Comparison of ENCODE assay signal across 21 cellular contexts in the genomic region with DNA sequence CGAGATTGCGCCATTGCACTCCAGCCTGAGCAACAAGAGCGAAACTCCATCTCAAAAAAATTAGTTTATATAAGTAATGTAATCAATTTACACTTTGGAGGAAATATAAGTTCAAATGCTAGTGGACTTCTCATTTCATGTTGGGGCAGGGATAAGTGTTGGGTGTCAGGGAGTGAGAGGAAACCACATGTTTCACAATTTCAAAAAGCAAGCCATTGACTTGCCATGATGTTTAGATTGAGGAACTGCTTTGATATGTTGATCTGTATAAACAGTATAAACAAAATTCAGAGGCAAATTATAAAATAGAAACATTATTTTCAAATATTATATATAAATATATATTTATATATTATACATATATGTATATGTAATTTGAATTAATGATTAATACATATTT. TPM values are rescaled to one million over a fixed set of nuclear protein-coding genes. Genes with fewer than 3 reads are reported as not detected.
"Had no signal": no experiment of that assay in that cellular context is flagged by ENCODE, and none has a peak within 500 bp of the region (broad histone marks: within the 10 kb centered on the region; RNA-seq: fewer than 3 reads in every experiment).

No MANE protein-coding gene starts in this region.

- H3K4me3 ChIP-seq: left ventricle myocardium inferior, neural progenitor cell, smooth muscle cell, testis, vagina had no signal

- DNase-seq: activated CD4-positive, alpha-beta T cell treated with anti-CD3 and anti-CD28 coated beads for 1 hour; activated CD4-positive, alpha-beta T cell treated with anti-CD3 and anti-CD28 coated beads, Interleukin-2, amount 50 U/mL, for 1 hour; activated CD8-positive, alpha-beta T cell treated with anti-CD3 and anti-CD28 coated beads, Interleukin-2, amount 10 ng/mL, durations not matched to agents 7 days and 5 days; activated gamma-delta T cell; activated naive CD4-positive, alpha-beta T cell treated with anti-CD3 and anti-CD28 coated beads, Interleukin-2, amount 50 U/mL, for 16 hours; anterior cingulate cortex; caudate nucleus; dermis blood vessel endothelial cell; effector memory CD4-positive, alpha-beta T cell; foreskin keratinocyte; kidney glomerular epithelial cell; left ventricle myocardium inferior; naive thymus-derived CD8-positive, alpha-beta T cell; posterior cingulate gyrus; stimulated activated CD4-positive, alpha-beta T cell treated with anti-CD3 and anti-CD28 coated beads, Interleukin-2, amount 100 ng/mL, for 48 hours; stimulated activated naive CD4-positive, alpha-beta T cell; testis had no signal

- H3K9ac ChIP-seq: neural progenitor cell had no signal

- H3K27me3 ChIP-seq: neural progenitor cell, testis, vagina had no signal

- H3K36me3 ChIP-seq: neural progenitor cell, vagina had no signal

- H3K4me1 ChIP-seq: foreskin keratinocyte, neural progenitor cell, testis, vagina had no signal

- H3K27ac ChIP-seq: foreskin keratinocyte, left ventricle myocardium inferior, neural progenitor cell, testis, vagina had no signal

- H3K9me3 ChIP-seq: left ventricle myocardium inferior, testis, vagina had no signal

RNA-seq across cellular contexts. Expression of gene FILIP1, which starts 42.7 kb away (rescaled TPM):
- total RNA-seq: activated CD8-positive, alpha-beta T cell treated with anti-CD3 and anti-CD28 coated beads, Interleukin-2, amount 10 ng/mL, durations not matched to agents 7 days and 5 days; activated T-helper 1 cell treated with anti-CD3 and anti-CD28 coated beads, Interleukin-12 subunit alpha, Interleukin-12 subunit beta, Interleukin-2, Interleukin-4 antibody, amounts not matched to agents 30 ng/mL and 10 ng/mL and 1 ng/mL, durations not matched to agents 14 hours and 24 hours and 36 hours; foreskin keratinocyte; naive thymus-derived CD8-positive, alpha-beta T cell had no signal
- polyA plus RNA-seq: foreskin keratinocyte had no signal
